11 cellular contexts compared by ENCODE assay signal in the genomic region with DNA sequence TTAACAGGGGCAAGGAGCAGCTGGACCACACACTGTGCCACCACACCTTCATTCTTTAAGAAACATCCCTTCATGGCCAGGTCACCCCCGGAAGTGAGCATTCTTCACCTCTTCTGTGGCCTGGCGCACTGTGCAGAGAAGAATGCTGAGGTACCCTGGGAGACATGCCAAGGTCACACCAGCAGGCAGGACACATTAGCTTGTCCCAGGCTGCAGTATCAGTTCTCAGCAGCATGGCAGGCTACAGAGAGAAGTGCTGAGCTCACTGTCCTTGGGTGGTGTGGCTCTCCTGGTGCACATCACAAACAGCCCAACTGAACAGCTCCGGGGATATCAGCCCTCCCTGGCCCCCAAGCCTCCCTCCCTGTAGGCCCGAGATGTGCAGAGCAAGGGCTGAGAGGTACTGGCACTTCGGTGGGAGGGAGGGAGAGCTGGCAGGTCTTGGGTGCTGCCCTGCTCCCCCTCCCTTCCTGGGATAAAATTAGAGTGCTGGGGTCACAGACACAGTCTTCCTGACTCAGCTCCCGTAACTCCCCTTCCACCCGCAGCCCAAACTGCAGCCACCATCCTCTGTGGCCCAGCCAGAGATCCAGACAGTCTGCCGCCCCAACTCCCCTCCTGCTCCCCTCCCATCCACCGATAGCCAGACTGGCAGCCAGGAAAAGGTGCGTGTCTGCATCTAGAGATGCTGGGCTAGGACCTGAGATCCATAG. TPM values are rescaled to one million over a fixed set of nuclear protein-coding genes. Genes with fewer than 3 reads are reported as not detected.
DNase-seq lines count a peak whose midpoint lies in the region; ATAC-seq, FAIRE-seq and TF ChIP-seq lines count a peak whose summit lies in the region.
"Had no signal": no experiment of that assay in that cellular context is flagged by ENCODE, and none has a peak within 500 bp of the region (broad histone marks: within the 10 kb centered on the region; RNA-seq: fewer than 3 reads in every experiment).

No MANE protein-coding gene starts in this region.

- peak overlapping the region; percentile 83 for H3K4me3 Mint-ChIP-seq in natural killer cell
- H3K4me3 Mint-ChIP-seq in osteocyte (ENCODE audit: unreplicated experiment): no peak overlapping the region

- TF ChIP-seq EP300 in GM12878 (IDR thresholded peaks at IDR 0.05; ENCODE audit: borderline replicate concordance in 1 of 2, control insufficient read depth in 1 of 2, low read depth in 2 of 2, low read length in 2 of 2) (no peak), esophagus muscularis mucosa (IDR thresholded peaks at IDR 0.05) (no peak)

- H3K9me3 ChIP-seq in GM12878 (replicated peaks; ENCODE audit: control insufficient read depth, insufficient read depth, low read length) (no peaks in the 10 kb centered on the region), esophagus muscularis mucosa (no peaks in the 10 kb centered on the region), colonic mucosa (no peaks in the 10 kb centered on the region)

- H3K27ac ChIP-seq in GM12878 (ENCODE audit: control insufficient read depth, insufficient read depth) (peak overlapping the region; percentile 49), esophagus muscularis mucosa (replicated peaks in 1 of 4) (peak overlapping the region in 2 of 4 donors; percentile 23 to 68), colonic mucosa (no peak overlapping the region)

- H3K9me3 Mint-ChIP-seq in natural killer cell (no peaks in the 10 kb centered on the region), osteocyte (ENCODE audit: unreplicated experiment) (no peaks in the 10 kb centered on the region)

- POLR2A ChIA-PET in GM12878 (lab: Charles Lee): interaction anchor here (1.0 to 16.6 kb wide), 6 partner anchors 10 to 38 kb away, joined by 3 to 325 read pairs (median 4); no protein-coding TSS in a partner anchor

- H3K4me2 ChIP-seq in GM12878 (ENCODE audit: control insufficient read depth, insufficient read depth): peak overlapping the region; percentile 97

- H3K9ac ChIP-seq in GM12878 (ENCODE audit: control insufficient read depth, insufficient read depth, low read length) (peak overlapping the region; percentile 59; the same call in 1 of the 2 replicates), colonic mucosa (ENCODE audit: low read depth in 2 of 2, low read length in 2 of 2) (no peak overlapping the region)

- SMC1A ChIA-PET in GM12878 (lab: Charles Lee; ENCODE audit: uncharacterized antibody, unreplicated experiment): interaction anchor here (0.9 to 9.3 kb wide), 7 partner anchors 8 to 38 kb away, joined by 3 to 82 read pairs (median 6); no protein-coding TSS in a partner anchor

- H3K4me1 ChIP-seq in GM12878 (ENCODE audit: control insufficient read depth, insufficient read depth, low read length) (peaks cover 69% of the 10 kb centered on the region), esophagus muscularis mucosa (peaks cover 5 to 21% (median 16%) of the 10 kb centered on the region in 4 donors), colonic mucosa (no peaks in the 10 kb centered on the region)

- H3K27me3 Mint-ChIP-seq in natural killer cell (ENCODE audit: low read depth in 2 of 2) (no peaks in the 10 kb centered on the region), osteocyte (ENCODE audit: unreplicated experiment) (no peaks in the 10 kb centered on the region)

- no peak overlapping the region for H2AFZ ChIP-seq in GM12878 (ENCODE audit: control insufficient read depth, low read depth, low read length)

- no peaks in the 10 kb centered on the region for H3K27me3 ChIP-seq in GM12878 (replicated peaks in 1 of 2; ENCODE audit: control insufficient read depth in 2 of 2, insufficient read depth in 2 of 2, low read length in 1 of 2)
- H3K27me3 ChIP-seq in esophagus muscularis mucosa: no peaks in the 10 kb centered on the region
- H3K27me3 ChIP-seq in colonic mucosa: no peaks in the 10 kb centered on the region

- H3K4me1 Mint-ChIP-seq in natural killer cell (peaks cover 14 to 45% of the 10 kb centered on the region in 2 donors), osteocyte (ENCODE audit: unreplicated experiment) (peaks cover 25% of the 10 kb centered on the region)

- intact Hi-C loops in GM12878 (cut with micrococcal nuclease; ENCODE audit: unreplicated experiment) (no loop called here), natural killer cell (cut with micrococcal nuclease) (no loop called here), esophagus muscularis mucosa (cut with DNase I) (no loop called here), colonic mucosa (cut with DNase I) (no loop called here)

- TF ChIP-seq CTCF in GM12878 (IDR thresholded peaks at IDR 0.05 in 2 of 3, conservative IDR thresholded peaks at IDR 0.05 in 1 of 3; ENCODE audit: control insufficient read depth in 2 of 3, extremely low read depth in 1 of 3, insufficient read depth in 1 of 3, low read depth in 3 of 3, low read length in 3 of 3) (no peak), natural killer cell (IDR thresholded peaks at IDR 0.05) (no peak), osteocyte (IDR thresholded peaks at IDR 0.05) (no peak), esophagus muscularis mucosa (IDR thresholded peaks at IDR 0.05) (no peak), colonic mucosa (IDR thresholded peaks at IDR 0.05) (no peak)

- no peak for TF ChIP-seq RAD21 in GM12878 (IDR thresholded peaks at IDR 0.05; ENCODE audit: insufficient read depth, low read depth, low read length)

- DNase-seq in Daoy (ENCODE audit: low read depth) (peak; percentile 58), HTR-8/SVneo (ENCODE audit: insufficient read length, low spot score) (no peak), GM12878 (ENCODE audit: low read depth, low spot score) (no peak), natural killer cell (no peak), osteocyte (ENCODE audit: extremely low spot score, unreplicated experiment) (no peak), esophagus muscularis mucosa (ENCODE audit: extremely low spot score) (no peak), DMS114 treated with DMSO at 0.1 percent for 48 hours (lab: John Stamatoyannopoulos, UW; ENCODE audit: unreplicated experiment) (no peak), colonic mucosa (no peak)
- DNase-seq: effector CD4-positive, alpha-beta T cell; GF-D8; NCI-H82 had no signal

- no TSS peak for BruUV-seq in GM12878 (replicated peaks; lab: Mats Ljungman, UMichigan)

- ATAC-seq in GM12878 (peak; percentile 41), natural killer cell (peak; percentile 59 to 81 (median 64))

- peak; percentile 44 for FAIRE-seq in HTR-8/SVneo (lab: Jason Lieb, UNC)
- peak; percentile 91 for FAIRE-seq in GM12878 (lab: Jason Lieb, UNC)

- RAD21 ChIA-PET in GM12878 (lab: Charles Lee; ENCODE audit: unreplicated experiment): interaction anchor here (0.9 to 24.4 kb wide), 4 partner anchors 8 to 38 kb away, joined by 5 to 496 read pairs (median 14); no protein-coding TSS in a partner anchor

- H3K36me3 Mint-ChIP-seq in natural killer cell (no peaks in the 10 kb centered on the region), osteocyte (ENCODE audit: unreplicated experiment) (no peaks in the 10 kb centered on the region)

- H3K36me3 ChIP-seq in GM12878 (ENCODE audit: control insufficient read depth in 2 of 2, insufficient read depth in 2 of 2, low read length in 1 of 2) (peaks cover 45 to 49% of the 10 kb centered on the region in 2 experiments), esophagus muscularis mucosa (peaks cover 0 to 8% (median 3%) of the 10 kb centered on the region in 4 donors), colonic mucosa (no peaks in the 10 kb centered on the region)

- H3K27ac Mint-ChIP-seq in natural killer cell (peak overlapping the region; percentile 37 to 70), osteocyte (ENCODE audit: unreplicated experiment) (no peak overlapping the region)

- H3K4me3 ChIP-seq in GM12878 (peak overlapping the region; percentile 57), esophagus muscularis mucosa (no peak overlapping the region), colonic mucosa (no peak overlapping the region)

- CTCF ChIA-PET in GM12878 (lab: Yijun Ruan, JAX): interaction anchor here (0.6 to 16.9 kb wide), 9 partner anchors 9 to 1401 kb away, joined by 3 to 187 read pairs (median 3); a partner anchor contains a TSS

- in situ Hi-C loops in GM12878 (cut with MboI): no loop called here

- no peak; the same call in 1 of the 2 replicates for TF ChIP-seq POLR2A in GM12878 (IDR thresholded peaks at IDR 0.05; ENCODE audit: low read depth, low read length)
- TF ChIP-seq POLR2A in esophagus muscularis mucosa (IDR thresholded peaks at IDR 0.05; ENCODE audit: low read depth): no peak

- H3K79me2 ChIP-seq in GM12878 (ENCODE audit: control insufficient read depth, insufficient read depth, low read length): peaks cover 99% of the 10 kb centered on the region

- H4K20me1 ChIP-seq in GM12878 (ENCODE audit: control insufficient read depth, insufficient read depth): peaks cover 42% of the 10 kb centered on the region

- 29% methylated on average over 10 of the region's 10 CpGs for WGBS in GM12878 (ENCODE audit: insufficient coverage, insufficient replicate concordance, low lambda C conversion rate, missing lambda C conversion rate)
- WGBS in esophagus muscularis mucosa: 83% methylated on average over 8 of the region's 10 CpGs

RNA-seq across cellular contexts. Expression of a gene that starts 13.4 kb away (rescaled TPM):
- total RNA-seq in Daoy (2014; rRNA removed; shearing (Covaris generic)): 36.2 and 48.3 TPM in 2 replicates
- total RNA-seq in GM12878 (2013; cell fraction: nucleolus; rRNA removed): 137 and 160 TPM in 2 replicates
- total RNA-seq in GM12878 (2014; rRNA removed) (56.3 and 58.3 TPM in 2 replicates), GM12878 (2014; rRNA removed; fragmentation: Illumina TruSeq; extraction: Trizol) (48.7 and 52.9 TPM in 2 replicates), GM12878 (2021) (112 and 114 TPM in 2 replicates), natural killer cell (10 to 100 TPM in 1 of 3 donors, 1 to 10 TPM in 2; 4.7 to 46.2 (median 9.0) TPM), osteocyte (0.37 and 0.51 TPM in 2 replicates), esophagus muscularis mucosa (1 to 10 TPM; 1.2 to 4.1 (median 2.7) TPM), colonic mucosa (1 to 10 TPM; 1.8 to 2.0 TPM)
- polyA plus RNA-seq in GM12878 (2011; ENCODE audit: low read depth): 33.6 TPM
- polyA plus RNA-seq in GM12878 (2011; rRNA removed) (37.6 and 65.2 TPM in 2 replicates), GM12878 (2014; fragmentation: Illumina TruSeq; extraction: Trizol) (47.9 and 70.5 TPM in 2 replicates), GM12878 (2014; fragmentation: Nextera tagmentation; extraction: Ambion mirVana) (1 to 10 TPM in 1 of 2 experiments, under 1 TPM in 1; 0.08 to 1.1 TPM), GM12878 (2014; rRNA removed) (99.1 and 99.2 TPM in 2 replicates), GM12878 (2016; fragmentation: Nextera tagmentation; extraction: Ambion mirVana) (10 to 100 TPM; 13.3 to 15.6 TPM)
- polyA plus RNA-seq in GM12878 (2011; cell fraction: cytosol; rRNA removed): 115 and 126 TPM in 2 replicates
- polyA plus RNA-seq in GM12878 (2011; cell fraction: nucleus; rRNA removed): 208 and 229 TPM in 2 replicates
- polyA plus RNA-seq in GM12878 (2012): 60.0 and 110 TPM in 2 replicates
- polyA minus RNA-seq in GM12878 (2011; rRNA and poly(A)+ RNA removed): 75.6 and 130 TPM in 2 replicates
- polyA minus RNA-seq in GM12878 (2011; cell fraction: cytosol; rRNA and poly(A)+ RNA removed): 48.1 and 52.4 TPM in 2 replicates
- 48.2 and 63.7 TPM in 2 replicates for polyA minus RNA-seq in GM12878 (2011; cell fraction: nucleus; rRNA and poly(A)+ RNA removed)

RNA-seq across cellular contexts. Expression of a gene that starts 40.6 kb away (rescaled TPM):
- total RNA-seq in Daoy (2014; rRNA removed; shearing (Covaris generic)): 109 and 115 TPM in 2 replicates
- total RNA-seq in GM12878 (2013; cell fraction: nucleolus; rRNA removed): 22.7 and 26.2 TPM in 2 replicates
- total RNA-seq in GM12878 (2014; rRNA removed) (106 and 107 TPM in 2 replicates), GM12878 (2014; rRNA removed; fragmentation: Illumina TruSeq; extraction: Trizol) (44.3 and 46.6 TPM in 2 replicates), GM12878 (2021) (81.3 and 84.8 TPM in 2 replicates), natural killer cell (10 to 100 TPM; 25.1 to 38.7 (median 29.0) TPM), osteocyte (49.6 and 59.5 TPM in 2 replicates), esophagus muscularis mucosa (10 to 100 TPM; 52.7 to 69.7 (median 60.5) TPM), colonic mucosa (10 to 100 TPM; 32.2 to 43.8 TPM)
- 33.5 TPM for polyA plus RNA-seq in GM12878 (2011; ENCODE audit: low read depth)
- polyA plus RNA-seq in GM12878 (2011; rRNA removed) (72.6 and 89.7 TPM in 2 replicates), GM12878 (2014; fragmentation: Illumina TruSeq; extraction: Trizol) (61.3 and 90.5 TPM in 2 replicates), GM12878 (2014; fragmentation: Nextera tagmentation; extraction: Ambion mirVana) (10 to 100 TPM; 25.9 to 59.1 TPM), GM12878 (2014; rRNA removed) (117 and 135 TPM in 2 replicates), GM12878 (2016; fragmentation: Nextera tagmentation; extraction: Ambion mirVana) (100 to 1,000 TPM; 123 to 145 TPM)
- 138 and 156 TPM in 2 replicates for polyA plus RNA-seq in GM12878 (2011; cell fraction: cytosol; rRNA removed)
- 60.8 and 62.4 TPM in 2 replicates for polyA plus RNA-seq in GM12878 (2011; cell fraction: nucleus; rRNA removed)
- polyA plus RNA-seq in GM12878 (2012): 57.3 and 69.1 TPM in 2 replicates
- 79.1 and 122 TPM in 2 replicates for polyA minus RNA-seq in GM12878 (2011; rRNA and poly(A)+ RNA removed)
- polyA minus RNA-seq in GM12878 (2011; cell fraction: cytosol; rRNA and poly(A)+ RNA removed): 32.5 and 36.5 TPM in 2 replicates
- 17.3 and 22.1 TPM in 2 replicates for polyA minus RNA-seq in GM12878 (2011; cell fraction: nucleus; rRNA and poly(A)+ RNA removed)

RNA-seq across cellular contexts. Expression of a gene that starts 52.9 kb away (rescaled TPM):
- total RNA-seq in Daoy (2014; rRNA removed; shearing (Covaris generic)): 0.06 and 0.12 TPM in 2 replicates
- total RNA-seq in GM12878 (2013; cell fraction: nucleolus; rRNA removed): 8.3 and 9.5 TPM in 2 replicates
- not detected in 2 replicates for total RNA-seq in GM12878 (2014; rRNA removed)
- not detected in 2 replicates for total RNA-seq in GM12878 (2014; rRNA removed; fragmentation: Illumina TruSeq; extraction: Trizol)
- total RNA-seq in GM12878 (2021): 0.29 and 0.69 TPM in 2 replicates
- 0.34 TPM for polyA plus RNA-seq in GM12878 (2011; ENCODE audit: low read depth)
- 1.1 and 1.2 TPM in 2 replicates for polyA plus RNA-seq in GM12878 (2011; rRNA removed)
- 0.90 and 1.7 TPM in 2 replicates for polyA plus RNA-seq in GM12878 (2011; cell fraction: cytosol; rRNA removed)
- polyA plus RNA-seq in GM12878 (2011; cell fraction: nucleus; rRNA removed): 1.4 and 3.2 TPM in 2 replicates
- 0.50 and 1.1 TPM in 2 replicates for polyA plus RNA-seq in GM12878 (2012)
- polyA plus RNA-seq in GM12878 (2014; fragmentation: Illumina TruSeq; extraction: Trizol): 0.19 TPM in 1 of 2 replicates, not detected in the other
- polyA plus RNA-seq in GM12878 (2014; fragmentation: Nextera tagmentation; extraction: Ambion mirVana): under 1 TPM; 0.11 to 0.23 TPM
- 0.52 TPM in 1 of 2 replicates, not detected in the other for polyA plus RNA-seq in GM12878 (2014; rRNA removed)
- polyA plus RNA-seq in GM12878 (2016; fragmentation: Nextera tagmentation; extraction: Ambion mirVana): not detected
- 0.80 and 2.3 TPM in 2 replicates for polyA minus RNA-seq in GM12878 (2011; rRNA and poly(A)+ RNA removed)
- polyA minus RNA-seq in GM12878 (2011; cell fraction: cytosol; rRNA and poly(A)+ RNA removed): not detected in 2 replicates
- 1.4 and 1.5 TPM in 2 replicates for polyA minus RNA-seq in GM12878 (2011; cell fraction: nucleus; rRNA and poly(A)+ RNA removed)
- 1 to 10 TPM in 1 of 3 donors, not detected in 2; 5.1 TPM for total RNA-seq in natural killer cell
- total RNA-seq in osteocyte: not detected in 2 replicates
- total RNA-seq in esophagus muscularis mucosa: 1 to 10 TPM; 1.7 to 2.5 (median 1.8) TPM
- 1 to 10 TPM in 1 of 2 donors, not detected in 1; 1.3 TPM for total RNA-seq in colonic mucosa
